9 cellular contexts compared by ENCODE assay signal in the genomic region with DNA sequence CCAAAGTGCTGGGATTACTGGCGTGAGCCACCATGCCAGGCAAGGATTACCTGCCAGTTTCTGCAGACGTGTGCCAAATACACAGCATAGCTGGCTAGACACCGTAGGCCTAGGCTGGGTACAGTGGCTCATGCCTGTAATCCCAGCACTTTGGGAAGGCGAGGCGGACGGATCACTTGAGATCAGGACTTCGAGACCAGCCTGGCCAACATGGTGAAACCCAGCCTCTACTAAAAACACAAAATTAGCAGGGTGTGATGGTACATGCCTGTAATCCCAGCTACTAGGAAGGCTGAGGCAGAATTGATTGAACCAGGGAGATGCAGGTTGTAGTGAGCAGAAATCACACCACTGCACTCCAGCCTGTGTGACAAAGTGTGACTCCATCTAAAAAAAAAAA. TPM values are rescaled to one million over a fixed set of nuclear protein-coding genes. Genes with fewer than 3 reads are reported as not detected.
A peak's percentile ranks its signal among the peaks of the same experiment; 100 is the strongest.
DNase-seq lines count a peak whose midpoint lies in the region; ATAC-seq and TF ChIP-seq lines count a peak whose summit lies in the region.
"Had no signal": no experiment of that assay in that cellular context is flagged by ENCODE, and none has a peak within 500 bp of the region (broad histone marks: within the 10 kb centered on the region; RNA-seq: fewer than 3 reads in every experiment).

No MANE protein-coding gene starts in this region.

- H3K27me3 ChIP-seq in testis, result no peaks in the 10 kb centered on the region
- H3K27me3 ChIP-seq: uterus had no signal

- H3K27ac ChIP-seq in RWPE1 (peak overlapping the region; percentile 91), testis (no peak overlapping the region)

- no peak for TF ChIP-seq POLR2A in testis (IDR thresholded peaks at IDR 0.05)

- peak overlapping the region; percentile 85 for H3K27ac Mint-ChIP-seq in progenitor cell of endocrine pancreas

- intact Hi-C loops in testis (cut with DNase I; ENCODE audit: low total_unique reads), result no loop called here

- 63 to 74% methylated on average over 7 of the region's 7 CpGs for WGBS in testis, 2 donors

- POLR2A ChIA-PET in RWPE1 (lab: Yijun Ruan, JAX; ENCODE audit: low non-redundant PET), result no interaction called here

- H3K9me3 ChIP-seq in testis, result no peaks in the 10 kb centered on the region
- H3K9me3 ChIP-seq: uterus had no signal

- H3K36me3 Mint-ChIP-seq in progenitor cell of endocrine pancreas (ENCODE audit: insufficient read depth), result peaks cover 25% of the 10 kb centered on the region

- H3K4me1 ChIP-seq in testis, result peaks cover 7% of the 10 kb centered on the region

- ATAC-seq in HG03378 (IDR thresholded peaks at IDR 0.05; ENCODE audit: unreplicated experiment) (no peak), HG03135 (IDR thresholded peaks at IDR 0.05; ENCODE audit: unreplicated experiment) (no peak)

- no peaks in the 10 kb centered on the region for H3K36me3 ChIP-seq in testis (ENCODE audit: low read depth, missing control alignments)
- H3K36me3 ChIP-seq: uterus had no signal

- no peak for TF ChIP-seq CTCF in GM12865 (IDR thresholded peaks at IDR 0.05; ENCODE audit: insufficient read depth, low read depth, low read length, missing control alignments)
- no peak for TF ChIP-seq CTCF in RWPE1 (conservative IDR thresholded peaks at IDR 0.05; ENCODE audit: low read depth)
- TF ChIP-seq CTCF in epithelial cell of esophagus (IDR thresholded peaks at IDR 0.05; ENCODE audit: insufficient read depth, low read depth, low read length, missing control alignments), result no peak
- no peak for TF ChIP-seq CTCF in progenitor cell of endocrine pancreas (IDR thresholded peaks at IDR 0.05; ENCODE audit: unreplicated experiment)
- TF ChIP-seq CTCF in testis (IDR thresholded peaks at IDR 0.05), result no peak

- H3K4me1 Mint-ChIP-seq in progenitor cell of endocrine pancreas (ENCODE audit: low read depth), result peaks cover 22% of the 10 kb centered on the region

- no peak for DNase-seq in GM12865 (ENCODE audit: low read depth)
- no peak for DNase-seq in RWPE1 (ENCODE audit: low spot score)
- DNase-seq in epithelial cell of esophagus (ENCODE audit: low read depth), result no peak
- DNase-seq in progenitor cell of endocrine pancreas (ENCODE audit: low spot score, unreplicated experiment), result no peak
- no peak for DNase-seq in COR-L47 (lab: John Stamatoyannopoulos, UW)
- no peak for DNase-seq in testis
- DNase-seq: uterus had no signal

- CTCF ChIA-PET in RWPE1 (lab: Yijun Ruan, JAX), result interaction anchor here (0.5 to 1.2 kb wide), 2 partner anchors 147 to 186 kb away, joined by 3 to 6 read pairs; no protein-coding TSS in a partner anchor

- H3K9me3 Mint-ChIP-seq in progenitor cell of endocrine pancreas (ENCODE audit: low read depth), result no peaks in the 10 kb centered on the region

- H3K4me3 Mint-ChIP-seq in progenitor cell of endocrine pancreas (ENCODE audit: low read depth), result peak overlapping the region; percentile 96

- no peaks in the 10 kb centered on the region for H3K27me3 Mint-ChIP-seq in progenitor cell of endocrine pancreas

- H3K4me3 ChIP-seq in GM12865 (ENCODE audit: low read depth, low read length) (peak overlapping the region; percentile 92), epithelial cell of esophagus (ENCODE audit: low read length) (peak overlapping the region; percentile 83), testis (no peak overlapping the region)

RNA-seq across cellular contexts. Expression of gene RFC2, which starts 0.9 kb away (rescaled TPM):
- total RNA-seq in progenitor cell of endocrine pancreas (37.0 and 42.1 TPM in 2 replicates), testis (10 to 100 TPM; 10.8 to 15.2 TPM)
- polyA plus RNA-seq in testis (ENCODE audit: insufficient read depth, low read depth, low replicate concordance), result 29.2 TPM

RNA-seq across cellular contexts. Expression of gene CLIP2, which starts 35.9 kb away (rescaled TPM):
- total RNA-seq in progenitor cell of endocrine pancreas (39.9 and 42.0 TPM in 2 replicates), testis (10 to 100 TPM; 16.5 to 19.8 TPM)
- polyA plus RNA-seq in testis (ENCODE audit: insufficient read depth, low read depth, low replicate concordance), result 8.5 TPM

RNA-seq across cellular contexts. Expression of gene LAT2, which starts 43.5 kb away (rescaled TPM):
- total RNA-seq in progenitor cell of endocrine pancreas, result 0.89 and 1.1 TPM in 2 replicates
- 1 to 10 TPM; 2.4 to 4.3 TPM for total RNA-seq in testis
- polyA plus RNA-seq in testis (ENCODE audit: insufficient read depth, low read depth, low replicate concordance), result 5.1 TPM

Comparison
In these comparisons a context has a peak if more than half of its experiments do, and no peak if none do; other contexts are left out.
1. H3K4me3 ChIP-seq: peak in GM12865 (single experiment) and epithelial cell of esophagus (single experiment); none in testis (0 of 2).